ENCODE assay signal across 18 cellular contexts in the genomic region with DNA sequence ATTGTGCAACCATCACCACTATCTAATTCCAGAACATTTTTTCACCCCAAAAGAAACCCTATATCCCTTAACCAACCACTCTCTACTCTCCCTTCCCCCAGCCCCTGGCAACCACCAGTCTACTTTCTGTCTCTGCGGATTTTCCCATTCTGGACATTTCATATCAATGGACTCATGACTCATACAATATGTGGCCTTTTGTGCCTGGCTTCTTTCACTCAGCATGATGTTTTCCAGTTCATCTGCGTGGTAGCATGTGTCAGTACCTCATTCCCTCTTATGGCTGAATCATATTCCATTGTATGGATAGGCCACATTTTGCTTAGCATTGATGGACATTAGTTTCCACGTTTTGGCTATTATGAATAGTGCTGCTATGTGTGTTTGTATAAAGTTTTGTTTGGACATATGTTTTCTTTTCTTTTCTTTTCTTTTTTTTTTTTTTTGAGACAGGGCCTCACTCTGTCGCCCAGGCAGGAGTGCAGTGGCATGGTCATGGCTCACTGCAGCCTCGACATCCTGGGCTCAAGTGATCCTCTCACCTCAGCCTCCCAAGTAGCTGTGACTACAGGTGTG.
DNase-seq lines count a peak whose midpoint lies in the region; ATAC-seq and TF ChIP-seq lines count a peak whose summit lies in the region.
"Had no signal": no experiment of that assay in that cellular context is flagged by ENCODE, and none has a peak within 500 bp of the region (broad histone marks: within the 10 kb centered on the region; RNA-seq: fewer than 3 reads in every experiment).

No MANE protein-coding gene starts in this region.

- no peaks in the 10 kb centered on the region for H3K4me1 ChIP-seq in endodermal cell (ENCODE audit: control insufficient read depth, insufficient read depth, low read length)
- H3K4me1 ChIP-seq: HAP-1 had no signal

- H3K27me3 Mint-ChIP-seq in endodermal cell (ENCODE audit: insufficient read depth) (peaks cover 3% of the 10 kb centered on the region), nephron progenitor cell (ENCODE audit: low read depth, poor library complexity) (peaks cover 8% of the 10 kb centered on the region)
- H3K27me3 Mint-ChIP-seq: activated CD8-positive, alpha-beta memory T cell treated with anti-CD3 and anti-CD28 coated beads, Interleukin-2, amount 10 ng/mL, durations not matched to agents 7 days and 5 days had no signal

- no peaks in the 10 kb centered on the region for H3K9me3 ChIP-seq in endodermal cell (ENCODE audit: control insufficient read depth, low read length)
- H3K9me3 ChIP-seq: HAP-1, pancreas, transverse colon had no signal

- H3K36me3 ChIP-seq in endodermal cell (ENCODE audit: control insufficient read depth, insufficient read depth, low read length) = no peaks in the 10 kb centered on the region
- H3K36me3 ChIP-seq: HAP-1, pancreas, transverse colon, WERI-Rb-1 had no signal

- H3K4me1 Mint-ChIP-seq in endodermal cell (peaks cover 44% of the 10 kb centered on the region), nephron progenitor cell (peaks cover 60% of the 10 kb centered on the region)

- H3K27me3 ChIP-seq in endodermal cell (ENCODE audit: control insufficient read depth, insufficient read depth, low read length, poor library complexity, severe bottlenecking) = no peaks in the 10 kb centered on the region
- H3K27me3 ChIP-seq: pancreas, transverse colon had no signal

- H3K4me3 Mint-ChIP-seq in endodermal cell (no peak overlapping the region), nephron progenitor cell (no peak overlapping the region)
- H3K4me3 Mint-ChIP-seq: activated CD8-positive, alpha-beta memory T cell treated with anti-CD3 and anti-CD28 coated beads, Interleukin-2, amount 10 ng/mL, durations not matched to agents 7 days and 5 days had no signal

- H3K36me3 Mint-ChIP-seq in endodermal cell (ENCODE audit: low read depth) = no peaks in the 10 kb centered on the region
- H3K36me3 Mint-ChIP-seq in nephron progenitor cell (ENCODE audit: low read depth) = no peaks in the 10 kb centered on the region
- H3K36me3 Mint-ChIP-seq: activated CD8-positive, alpha-beta memory T cell treated with anti-CD3 and anti-CD28 coated beads, Interleukin-2, amount 10 ng/mL, durations not matched to agents 7 days and 5 days had no signal

- no peak for TF ChIP-seq CTCF in endodermal cell (conservative IDR thresholded peaks at IDR 0.05)
- no peak for TF ChIP-seq CTCF in nephron progenitor cell (IDR thresholded peaks at IDR 0.05)

- WGBS in endodermal cell (ENCODE audit: insufficient coverage in 1 of 2, insufficient read length in 1 of 2), 2 experiments = 83 to 97% methylated on average over 2 of the region's 5 CpGs

- H3K4me3 ChIP-seq in endodermal cell (ENCODE audit: low read length) = no peak overlapping the region
- H3K4me3 ChIP-seq: HAP-1, pancreas, SK-N-MC, transverse colon had no signal

- ATAC-seq in HG03342 (IDR thresholded peaks at IDR 0.05; ENCODE audit: unreplicated experiment) (no peak), GM18520 (IDR thresholded peaks at IDR 0.05; ENCODE audit: unreplicated experiment) (no peak)
- ATAC-seq: activated CD8-positive, alpha-beta memory T cell treated with anti-CD3 and anti-CD28 coated beads, Interleukin-2, amount 10 ng/mL, durations not matched to agents 7 days and 5 days; pancreas had no signal

- DNase-seq in COLO668 (lab: John Stamatoyannopoulos, UW; ENCODE audit: unreplicated experiment) (peak; percentile 3), NCI-H226 (peak; percentile 31), brain pericyte (ENCODE audit: low read depth, low spot score) (peak; percentile 58), iris pigment epithelial cell (ENCODE audit: low read depth) (peak; percentile 89), endodermal cell (no peak), nephron progenitor cell (no peak)
- DNase-seq: activated CD8-positive, alpha-beta memory T cell treated with anti-CD3 and anti-CD28 coated beads, Interleukin-2, amount 10 ng/mL, durations not matched to agents 7 days and 5 days; activated naive CD4-positive, alpha-beta T cell treated with anti-CD3 and anti-CD28 coated beads, Interleukin-2, amount 50 U/mL, for 16 hours; cortex of kidney; MM.1S; pancreas; stimulated activated CD8-positive, alpha-beta memory T cell treated with anti-CD3 and anti-CD28 coated beads, Interleukin-4, amount 100 ng/mL, for 48 hours; transverse colon; WERI-Rb-1 had no signal

- H3K9me3 Mint-ChIP-seq in endodermal cell = peaks cover 7% of the 10 kb centered on the region
- peaks cover 23% of the 10 kb centered on the region for H3K9me3 Mint-ChIP-seq in nephron progenitor cell

- H3K27ac Mint-ChIP-seq in endodermal cell (no peak overlapping the region), nephron progenitor cell (no peak overlapping the region)
- H3K27ac Mint-ChIP-seq: activated CD8-positive, alpha-beta memory T cell treated with anti-CD3 and anti-CD28 coated beads, Interleukin-2, amount 10 ng/mL, durations not matched to agents 7 days and 5 days had no signal

- no peak overlapping the region for H3K9ac ChIP-seq in endodermal cell (ENCODE audit: extremely low read depth, low read length, poor library complexity, severe bottlenecking)

- no peak overlapping the region for H3K27ac ChIP-seq in endodermal cell (ENCODE audit: low read depth, low read length)
- H3K27ac ChIP-seq: pancreas, SK-N-MC, transverse colon, WERI-Rb-1 had no signal

Comparison
In these comparisons a context has a peak if more than half of its experiments do, and no peak if none do; other contexts are left out.
1. DNase-seq: peak in COLO668 (single experiment), NCI-H226 (single experiment), brain pericyte (single experiment) and iris pigment epithelial cell (single experiment); none in endodermal cell (single experiment) and nephron progenitor cell (single experiment).